ENCODE assay signal across 8 cellular contexts in the genomic region with DNA sequence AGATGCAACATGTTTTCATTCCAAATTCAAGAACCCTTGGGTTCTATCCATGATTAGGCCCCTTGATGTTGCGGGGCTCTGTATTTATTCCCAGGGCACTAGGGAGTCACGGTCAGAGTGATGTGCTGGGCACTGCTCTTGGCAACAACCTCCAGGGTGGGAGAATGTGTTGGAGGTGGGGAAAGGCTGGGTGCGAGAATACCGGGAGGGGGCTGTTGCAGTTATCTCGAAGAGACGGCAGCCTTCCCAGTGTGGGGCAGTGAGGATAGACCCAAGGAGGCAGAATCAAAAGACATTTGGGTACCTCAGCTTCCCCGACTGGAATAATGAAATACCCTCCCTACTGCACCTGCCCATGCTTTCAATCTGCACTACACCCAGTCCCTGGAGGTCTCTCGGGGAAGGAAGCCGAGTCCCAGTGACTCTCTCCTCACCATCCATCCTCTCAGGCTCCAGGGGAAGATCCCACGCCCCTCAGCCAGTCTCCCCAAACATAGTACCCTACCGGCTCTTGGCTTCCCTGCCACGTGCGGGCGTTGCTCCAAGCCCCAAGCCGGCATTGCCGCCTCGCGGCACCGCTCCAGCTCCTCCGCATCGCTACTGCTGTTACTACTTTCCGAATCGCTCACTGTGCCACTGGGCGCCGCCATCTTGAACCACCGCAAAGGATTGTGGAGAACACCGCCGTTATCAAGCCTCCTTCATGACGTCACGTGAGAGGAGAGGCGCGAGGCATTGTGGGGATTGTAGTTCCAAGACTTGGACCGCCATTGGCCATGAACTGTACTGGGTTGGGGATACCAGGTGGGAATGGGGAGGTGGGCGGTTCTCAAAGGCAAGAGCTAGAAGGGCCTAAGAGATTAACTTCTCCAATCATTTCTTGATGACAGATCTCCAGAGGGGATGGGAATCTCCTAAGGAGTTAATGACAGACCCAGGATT. TPM values are rescaled to one million over a fixed set of nuclear protein-coding genes. Genes with fewer than 3 reads are reported as not detected.
A peak's percentile ranks its signal among the peaks of the same experiment; 100 is the strongest.
DNase-seq lines count a peak whose midpoint lies in the region; ATAC-seq, FAIRE-seq and TF ChIP-seq lines count a peak whose summit lies in the region.

A gene with protein sequence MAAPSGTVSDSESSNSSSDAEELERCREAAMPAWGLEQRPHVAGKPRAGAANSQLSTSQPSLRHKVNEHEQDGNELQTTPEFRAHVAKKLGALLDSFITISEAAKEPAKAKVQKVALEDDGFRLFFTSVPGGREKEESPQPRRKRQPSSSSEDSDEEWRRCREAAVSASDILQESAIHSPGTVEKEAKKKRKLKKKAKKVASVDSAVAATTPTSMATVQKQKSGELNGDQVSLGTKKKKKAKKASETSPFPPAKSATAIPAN (minus strand): TSS at position 663 of the 942 bp plus-strand sequence. CDS start 13 bp downstream, at position 650.

- H3K4me1 ChIP-seq in astrocyte (ENCODE audit: insufficient read depth, low read length) = no peaks in the 10 kb centered on the region
- peaks cover 4% of the 10 kb centered on the region for H3K4me1 ChIP-seq in hepatocyte (ENCODE audit: insufficient read depth)

- H3K36me3 ChIP-seq in astrocyte (ENCODE audit: insufficient read depth, low read length) (peaks cover 7% of the 10 kb centered on the region), hepatocyte (replicated peaks; ENCODE audit: insufficient read depth, low read depth) (no peaks in the 10 kb centered on the region)

- H3K9ac ChIP-seq in astrocyte (ENCODE audit: low read length) = peak within 1 kb of the TSS; percentile 93

- H3K9me3 ChIP-seq in astrocyte (ENCODE audit: insufficient read depth, low read depth, low read length) = no peaks in the 10 kb centered on the region
- H3K9me3 ChIP-seq in hepatocyte (ENCODE audit: low read depth) = no peaks in the 10 kb centered on the region

- peak; percentile 98 for ATAC-seq in GM18511 (IDR thresholded peaks at IDR 0.05; ENCODE audit: unreplicated experiment)
- peak; percentile 95 for ATAC-seq in HG03025 (IDR thresholded peaks at IDR 0.05; ENCODE audit: low FRiP score, unreplicated experiment)

- H4K20me1 ChIP-seq in astrocyte (ENCODE audit: insufficient read depth, low read length) (peaks cover 4% of the 10 kb centered on the region), hepatocyte (ENCODE audit: insufficient read depth, poor library complexity, severe bottlenecking) (no peaks in the 10 kb centered on the region)

- FAIRE-seq in astrocyte (lab: Jason Lieb, UNC) = peak; percentile 52

- H3K27ac Mint-ChIP-seq in astrocyte (ENCODE audit: unreplicated experiment) = peak within 1 kb of the TSS; percentile 97

- H3K4me2 ChIP-seq in astrocyte (ENCODE audit: low read length) (peak within 1 kb of the TSS; percentile 89), hepatocyte (peak within 1 kb of the TSS; percentile 93)

- H3K79me2 ChIP-seq in astrocyte (ENCODE audit: insufficient read depth, low read length) = peaks cover 17% of the 10 kb centered on the region
- H3K79me2 ChIP-seq in hepatocyte = peaks cover 12% of the 10 kb centered on the region

- H3K4me3 Mint-ChIP-seq in astrocyte (ENCODE audit: unreplicated experiment) = peak within 1 kb of the TSS; percentile 100

- TF ChIP-seq CTCF in astrocyte (IDR thresholded peaks at IDR 0.05; ENCODE audit: insufficient read depth, low read depth, low read length) (no peak), hepatocyte (IDR thresholded peaks at IDR 0.05; ENCODE audit: poor library complexity) (no peak)

- no peaks in the 10 kb centered on the region for H3K9me3 Mint-ChIP-seq in astrocyte (ENCODE audit: unreplicated experiment)

- no peaks in the 10 kb centered on the region for H3K36me3 Mint-ChIP-seq in astrocyte (ENCODE audit: low read depth, unreplicated experiment)

- 3% methylated on average over 34 of the region's 34 CpGs for WGBS in hepatocyte (ENCODE audit: low lambda C conversion rate, missing lambda C conversion rate)

- H3K27me3 ChIP-seq in astrocyte (ENCODE audit: insufficient read depth, low read length) (peaks cover 6% of the 10 kb centered on the region), hepatocyte (no peaks in the 10 kb centered on the region)

- H3K4me3 ChIP-seq in astrocyte (ENCODE audit: insufficient read depth, low read depth, low read length) = peak within 1 kb of the TSS; percentile 88
- H3K4me3 ChIP-seq in hepatocyte = peak within 1 kb of the TSS; percentile 92

- DNase-seq in NCI-H2029 treated with DMSO at 0.1 percent for 48 hours (lab: John Stamatoyannopoulos, UW) (peak; percentile 78), T-helper 22 cell (ENCODE audit: low read depth) (peak; percentile 81), astrocyte (ENCODE audit: low read depth) (peak; percentile 73), hepatocyte (ENCODE audit: low spot score) (peak; percentile 96), retina (peak; percentile 92), 8988T (no peak)

- H3K27ac ChIP-seq in astrocyte (ENCODE audit: low read depth, low read length) = peak within 1 kb of the TSS; percentile 77
- H3K27ac ChIP-seq in hepatocyte = peak within 1 kb of the TSS; percentile 78

- peaks cover 5% of the 10 kb centered on the region for H3K27me3 Mint-ChIP-seq in astrocyte (ENCODE audit: low read depth, unreplicated experiment)

- H2AFZ ChIP-seq in astrocyte (ENCODE audit: low read depth, low read length) (peak within 1 kb of the TSS; percentile 82), hepatocyte (peak within 1 kb of the TSS; percentile 84)

- H3K4me1 Mint-ChIP-seq in astrocyte (ENCODE audit: low read depth, unreplicated experiment) = peaks cover 3% of the 10 kb centered on the region

- H3K9me2 ChIP-seq in hepatocyte (replicated peaks; ENCODE audit: insufficient read depth) = no peaks in the 10 kb centered on the region

RNA-seq across cellular contexts. Expression of the gene that starts here (rescaled TPM):
- total RNA-seq in astrocyte (16.2 and 19.4 TPM in 2 replicates), hepatocyte (11.8 and 17.8 TPM in 2 replicates)
- 9.2 and 11.3 TPM in 2 replicates for polyA plus RNA-seq in hepatocyte
